Comparison of ENCODE assay signal across 23 cellular contexts in genomic region chr5:29148581-29148980, GRCh38.
"Had no signal": no experiment of that assay in that cellular context is flagged by ENCODE, and none has a peak within 500 bp of the region (broad histone marks: within the 10 kb centered on the region; RNA-seq: fewer than 3 reads in every experiment).

No MANE protein-coding gene starts in this region.

- H3K27ac ChIP-seq: HL-60, RWPE1 had no signal

- H3K9me2 ChIP-seq: SK-N-SH had no signal

- FAIRE-seq: HTR-8/SVneo had no signal

- H3K4me2 ChIP-seq: SK-N-SH had no signal

- H3K9ac ChIP-seq: SK-N-SH had no signal

- H3K9me3 ChIP-seq: SK-N-SH had no signal

- ATAC-seq: Panc1 had no signal

- DNase-seq: KBM-7, MV-4-11, NCI-H1048, NCI-H1105, NCI-H1417, NCI-H1436 treated with DMSO at 0.1 percent for 48 hours, NCI-H1694 treated with DMSO at 0.1 percent for 48 hours, NCI-H1930, NCI-H2081, NCI-H2107, NCI-H2227 treated with DMSO at 0.1 percent for 48 hours, NCI-H446, NCI-H510A, NCI-H524 treated with DMSO at 0.1 percent for 48 hours, NCI-H69, NCI-H774, SHP77, SK-N-SH, SW 1271 had no signal
